ENCODE assay signal across 19 cellular contexts in the genomic region with DNA sequence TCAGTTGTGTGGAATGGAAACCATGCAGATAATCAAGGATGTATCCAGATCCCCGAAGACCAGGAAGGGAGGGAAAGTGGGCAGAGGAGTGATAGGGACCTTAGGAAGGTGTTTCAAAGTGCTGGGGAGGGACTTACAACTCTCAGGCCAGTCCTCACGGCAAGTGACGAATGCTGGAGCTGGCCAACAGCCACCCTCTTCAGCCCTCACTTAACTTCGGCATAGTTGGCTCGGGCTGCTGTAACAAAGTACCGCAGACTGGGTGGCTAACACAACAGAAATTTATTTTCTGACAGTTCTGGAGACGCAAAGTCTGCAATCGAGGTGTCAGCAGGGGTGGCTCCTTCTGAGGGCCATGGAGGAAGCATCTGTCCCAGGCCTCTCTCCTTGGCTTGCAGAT.
A peak's percentile ranks its signal among the peaks of the same experiment; 100 is the strongest.
DNase-seq lines count a peak whose midpoint lies in the region; TF ChIP-seq lines count a peak whose summit lies in the region.
"Had no signal": no experiment of that assay in that cellular context is flagged by ENCODE, and none has a peak within 500 bp of the region (broad histone marks: within the 10 kb centered on the region; RNA-seq: fewer than 3 reads in every experiment).

No MANE protein-coding gene starts in this region.

- no peaks in the 10 kb centered on the region for H3K9me3 ChIP-seq in GM23248 (ENCODE audit: low read depth)
- H3K9me3 ChIP-seq in esophagus muscularis mucosa: no peaks in the 10 kb centered on the region
- H3K9me3 ChIP-seq: BE2C had no signal

- no peak for TF ChIP-seq POLR2A in esophagus muscularis mucosa (IDR thresholded peaks at IDR 0.05; ENCODE audit: low read depth)

- no peaks in the 10 kb centered on the region for H3K36me3 ChIP-seq in GM23248 (ENCODE audit: low read depth)
- no peaks in the 10 kb centered on the region for H3K36me3 ChIP-seq in esophagus muscularis mucosa
- H3K36me3 ChIP-seq: BE2C had no signal

- in situ Hi-C loops in GM23248 (cut with MboI): no loop called here

- H3K27ac ChIP-seq in GM23248 (peak overlapping the region; percentile 64), esophagus muscularis mucosa (replicated peaks in 1 of 4) (no peak overlapping the region)
- H3K27ac ChIP-seq: KMS-11 had no signal

- H3K9ac ChIP-seq in GM23248: peak overlapping the region; percentile 23; the same call in 1 of the 2 replicates
- H3K9ac ChIP-seq: KMS-11 had no signal

- no peaks in the 10 kb centered on the region for H4K20me1 ChIP-seq in GM23248 (ENCODE audit: insufficient read depth)

- H3K79me2 ChIP-seq in GM23248 (ENCODE audit: insufficient read depth): no peaks in the 10 kb centered on the region

- DNase-seq in AG10803 (ENCODE audit: low read depth): peak; percentile 31
- DNase-seq in GM23248: peak; percentile 70
- peak; percentile 68 for DNase-seq in esophagus muscularis mucosa (ENCODE audit: extremely low spot score)
- DNase-seq in nephron progenitor cell: no peak
- DNase-seq in mesothelial cell of epicardium (ENCODE audit: low spot score in 2 of 2, unreplicated experiment in 2 of 2): no peak
- DNase-seq in activated naive CD4-positive, alpha-beta T cell treated with anti-CD3 and anti-CD28 coated beads, Interleukin-2, amount 10 ng/mL, durations not matched to agents 7 days and 5 days: no peak
- DNase-seq in progenitor cell of endocrine pancreas (ENCODE audit: low spot score, unreplicated experiment): no peak
- DNase-seq: BE2C; CD4-positive, alpha-beta memory T cell; DMS79; GDM1; MM.1S; NCI-H1092 treated with DMSO at 0.1 percent for 48 hours; NCI-H1694; NCI-H345; NCI-H69; OCI-M1 had no signal

- peak overlapping the region; percentile 75 for H3K27ac Mint-ChIP-seq in nephron progenitor cell
- H3K27ac Mint-ChIP-seq in mesothelial cell of epicardium: no peak overlapping the region
- H3K27ac Mint-ChIP-seq in activated naive CD4-positive, alpha-beta T cell treated with anti-CD3 and anti-CD28 coated beads, Interleukin-2, amount 10 ng/mL, durations not matched to agents 7 days and 5 days: no peak overlapping the region
- no peak overlapping the region for H3K27ac Mint-ChIP-seq in progenitor cell of endocrine pancreas
- H3K27ac Mint-ChIP-seq: CD4-positive, alpha-beta memory T cell had no signal

- H3K4me1 ChIP-seq in GM23248 (ENCODE audit: insufficient read depth) (no peaks in the 10 kb centered on the region), esophagus muscularis mucosa (peaks cover 0 to 4% (median 0%) of the 10 kb centered on the region in 4 donors)
- H3K4me1 ChIP-seq: BE2C had no signal

- 19 to 21% methylated on average over 8 of the region's 8 CpGs for WGBS in GM23248 (ENCODE audit: low coverage in 1 of 2, low lambda C conversion rate in 2 of 2, missing lambda C conversion rate in 2 of 2), 2 experiments
- WGBS in esophagus muscularis mucosa: 51% methylated on average over 8 of the region's 8 CpGs

- H3K4me2 ChIP-seq in GM23248 (ENCODE audit: unreplicated experiment): no peak overlapping the region
- H3K4me2 ChIP-seq: KMS-11 had no signal

- H3K4me3 Mint-ChIP-seq in nephron progenitor cell (no peak overlapping the region), mesothelial cell of epicardium (no peak overlapping the region), progenitor cell of endocrine pancreas (ENCODE audit: low read depth) (no peak overlapping the region)
- H3K4me3 Mint-ChIP-seq in activated naive CD4-positive, alpha-beta T cell treated with anti-CD3 and anti-CD28 coated beads, Interleukin-2, amount 10 ng/mL, durations not matched to agents 7 days and 5 days: no peak overlapping the region
- H3K4me3 Mint-ChIP-seq: CD4-positive, alpha-beta memory T cell had no signal

- H3K9me2 ChIP-seq in GM23248 (ENCODE audit: insufficient read depth): no peaks in the 10 kb centered on the region

- peaks cover 37% of the 10 kb centered on the region for H3K4me1 Mint-ChIP-seq in nephron progenitor cell
- H3K4me1 Mint-ChIP-seq in mesothelial cell of epicardium: peaks cover 14% of the 10 kb centered on the region
- no peaks in the 10 kb centered on the region for H3K4me1 Mint-ChIP-seq in activated naive CD4-positive, alpha-beta T cell treated with anti-CD3 and anti-CD28 coated beads, Interleukin-2, amount 10 ng/mL, durations not matched to agents 7 days and 5 days
- no peaks in the 10 kb centered on the region for H3K4me1 Mint-ChIP-seq in progenitor cell of endocrine pancreas (ENCODE audit: low read depth)
- H3K4me1 Mint-ChIP-seq: CD4-positive, alpha-beta memory T cell had no signal

- no peak for TF ChIP-seq CTCF in AG10803 (conservative IDR thresholded peaks at IDR 0.05; ENCODE audit: low read length)
- no peak for TF ChIP-seq CTCF in esophagus muscularis mucosa (IDR thresholded peaks at IDR 0.05)
- TF ChIP-seq CTCF in nephron progenitor cell (IDR thresholded peaks at IDR 0.05): no peak
- no peak for TF ChIP-seq CTCF in mesothelial cell of epicardium (IDR thresholded peaks at IDR 0.05; ENCODE audit: unreplicated experiment)
- no peak for TF ChIP-seq CTCF in progenitor cell of endocrine pancreas (IDR thresholded peaks at IDR 0.05; ENCODE audit: unreplicated experiment)

- intact Hi-C loops in esophagus muscularis mucosa (cut with DNase I): no loop called here

- TF ChIP-seq EP300 in esophagus muscularis mucosa (IDR thresholded peaks at IDR 0.05): no peak

- CTCF ChIA-PET in activated naive CD4-positive, alpha-beta T cell treated with anti-CD3 and anti-CD28 coated beads, Interleukin-2, amount 10 ng/mL, durations not matched to agents 7 days and 5 days (lab: Charles Lee): no interaction called here

- H3K27me3 ChIP-seq in GM23248 (replicated peaks; ENCODE audit: insufficient read depth): no peaks in the 10 kb centered on the region
- peaks cover 0 to 10% (median 0%) of the 10 kb centered on the region in 4 donors for H3K27me3 ChIP-seq in esophagus muscularis mucosa
- H3K27me3 ChIP-seq: BE2C had no signal

- H3K9me3 Mint-ChIP-seq in nephron progenitor cell: peaks cover 20% of the 10 kb centered on the region
- H3K9me3 Mint-ChIP-seq in mesothelial cell of epicardium: peaks cover 5% of the 10 kb centered on the region
- H3K9me3 Mint-ChIP-seq in activated naive CD4-positive, alpha-beta T cell treated with anti-CD3 and anti-CD28 coated beads, Interleukin-2, amount 10 ng/mL, durations not matched to agents 7 days and 5 days: no peaks in the 10 kb centered on the region
- peaks cover 5% of the 10 kb centered on the region for H3K9me3 Mint-ChIP-seq in progenitor cell of endocrine pancreas (ENCODE audit: low read depth)

- H3F3A ChIP-seq in GM23248 (ENCODE audit: insufficient read depth): no peaks in the 10 kb centered on the region

- H2AFZ ChIP-seq in GM23248: no peak overlapping the region

- H3K4me3 ChIP-seq in AG10803 (ENCODE audit: low read length) (no peak overlapping the region), GM23248 (no peak overlapping the region), esophagus muscularis mucosa (no peak overlapping the region)
- H3K4me3 ChIP-seq: GM12878 had no signal

- peaks cover 3% of the 10 kb centered on the region for H3K27me3 Mint-ChIP-seq in nephron progenitor cell (ENCODE audit: low read depth, poor library complexity)
- peaks cover 6% of the 10 kb centered on the region for H3K27me3 Mint-ChIP-seq in mesothelial cell of epicardium (ENCODE audit: low read depth)
- H3K27me3 Mint-ChIP-seq in activated naive CD4-positive, alpha-beta T cell treated with anti-CD3 and anti-CD28 coated beads, Interleukin-2, amount 10 ng/mL, durations not matched to agents 7 days and 5 days: peaks cover 4% of the 10 kb centered on the region
- no peaks in the 10 kb centered on the region for H3K27me3 Mint-ChIP-seq in progenitor cell of endocrine pancreas

- H3K36me3 Mint-ChIP-seq in nephron progenitor cell (ENCODE audit: low read depth) (peaks cover 11% of the 10 kb centered on the region), mesothelial cell of epicardium (no peaks in the 10 kb centered on the region), progenitor cell of endocrine pancreas (ENCODE audit: insufficient read depth) (no peaks in the 10 kb centered on the region)
- H3K36me3 Mint-ChIP-seq in activated naive CD4-positive, alpha-beta T cell treated with anti-CD3 and anti-CD28 coated beads, Interleukin-2, amount 10 ng/mL, durations not matched to agents 7 days and 5 days: no peaks in the 10 kb centered on the region
- H3K36me3 Mint-ChIP-seq: CD4-positive, alpha-beta memory T cell had no signal

Comparison
In these comparisons a context has a peak if more than half of its experiments do, and no peak if none do; other contexts are left out.
1. DNase-seq: peak in AG10803 (single experiment), GM23248 (single experiment) and esophagus muscularis mucosa (single experiment); none in nephron progenitor cell (single experiment), mesothelial cell of epicardium (0 of 2), activated naive CD4-positive, alpha-beta T cell treated with anti-CD3 and anti-CD28 coated beads, Interleukin-2, amount 10 ng/mL, durations not matched to agents 7 days and 5 days (single experiment) and progenitor cell of endocrine pancreas (single experiment).